16 cellular contexts compared by ENCODE assay signal in genomic region chr7:105131890-105132289, GRCh38.
A peak's percentile ranks its signal among the peaks of the same experiment; 100 is the strongest.
DNase-seq lines count a peak whose midpoint lies in the region; ATAC-seq and TF ChIP-seq lines count a peak whose summit lies in the region.
"Had no signal": no experiment of that assay in that cellular context is flagged by ENCODE, and none has a peak within 500 bp of the region (broad histone marks: within the 10 kb centered on the region; RNA-seq: fewer than 3 reads in every experiment).

No MANE protein-coding gene starts in this region.

- H3K27ac ChIP-seq in esophagus muscularis mucosa (replicated peaks in 1 of 4) (no peak overlapping the region), suprapubic skin (no peak overlapping the region)
- H3K27ac ChIP-seq: C4-2B, heart right ventricle, ovary, uterus had no signal

- intact Hi-C loops in esophagus muscularis mucosa (cut with DNase I) (no loop called here), left cardiac atrium (cut with DNase I) (no loop called here)

- peaks cover 7% of the 10 kb centered on the region for H3K36me3 Mint-ChIP-seq in T-helper 1 cell treated with Interleukin-12 subunit alpha and Interleukin-12 subunit beta and Interleukin-4 antibody, amounts not matched to agents 30 μg/mL and 1 μg/mL, for 36 hours (ENCODE audit: low read depth)
- H3K36me3 Mint-ChIP-seq in T-cell, result peaks cover 30% of the 10 kb centered on the region
- H3K36me3 Mint-ChIP-seq in progenitor cell of endocrine pancreas (ENCODE audit: insufficient read depth), result peaks cover 10% of the 10 kb centered on the region

- H3K9me3 ChIP-seq in esophagus muscularis mucosa (no peaks in the 10 kb centered on the region), suprapubic skin (no peaks in the 10 kb centered on the region)
- H3K9me3 ChIP-seq: heart right ventricle, ovary, SK-N-SH, uterus had no signal

- CTCF ChIA-PET in T-cell (lab: Charles Lee), result interaction anchor here in 1 of 2 donors (0.6 kb wide), 1 partner anchor 208 kb away, joined by 4 read pairs; no protein-coding TSS in a partner anchor

- DNase-seq in T-helper 1 cell, result no peak
- DNase-seq in T-cell, result no peak
- peak; percentile 21 for DNase-seq in esophagus muscularis mucosa (ENCODE audit: extremely low spot score)
- DNase-seq in progenitor cell of endocrine pancreas (ENCODE audit: low spot score, unreplicated experiment), result no peak
- no peak for DNase-seq in left cardiac atrium
- DNase-seq in suprapubic skin (ENCODE audit: low spot score in 2 of 2), result no peak
- DNase-seq: heart right ventricle, NCI-H1694, NCI-H510A treated with DMSO at 0.1 percent for 48 hours, ovary, PC-3, SK-N-SH, uterus had no signal

- POLR2A ChIA-PET in T-cell (lab: Charles Lee), result no interaction called here

- peaks cover 17% of the 10 kb centered on the region for H3K4me1 Mint-ChIP-seq in T-helper 1 cell treated with Interleukin-12 subunit alpha and Interleukin-12 subunit beta and Interleukin-4 antibody, amounts not matched to agents 30 μg/mL and 1 μg/mL, for 36 hours (ENCODE audit: low read depth)
- H3K4me1 Mint-ChIP-seq in T-cell (peaks cover 9 to 12% (median 10%) of the 10 kb centered on the region in 3 donors), progenitor cell of endocrine pancreas (ENCODE audit: low read depth) (peaks cover 4% of the 10 kb centered on the region)

- H3K9me3 Mint-ChIP-seq in T-helper 1 cell treated with Interleukin-12 subunit alpha and Interleukin-12 subunit beta and Interleukin-4 antibody, amounts not matched to agents 30 μg/mL and 1 μg/mL, for 36 hours, result no peaks in the 10 kb centered on the region
- H3K9me3 Mint-ChIP-seq in T-cell (no peaks in the 10 kb centered on the region), progenitor cell of endocrine pancreas (ENCODE audit: low read depth) (no peaks in the 10 kb centered on the region)

- H3K27me3 ChIP-seq in esophagus muscularis mucosa (no peaks in the 10 kb centered on the region), suprapubic skin (no peaks in the 10 kb centered on the region)
- H3K27me3 ChIP-seq: heart right ventricle, ovary, uterus had no signal

- ATAC-seq in T-cell (replicated peaks in 1 of 4), result no peak
- ATAC-seq in GM21360 (IDR thresholded peaks at IDR 0.05; ENCODE audit: unreplicated experiment), result no peak
- ATAC-seq in left cardiac atrium, result no peak
- ATAC-seq: heart right ventricle, PC-3 had no signal

- TF ChIP-seq EP300 in esophagus muscularis mucosa (IDR thresholded peaks at IDR 0.05), result no peak
- TF ChIP-seq EP300 in suprapubic skin (IDR thresholded peaks at IDR 0.05), result no peak

- no peak overlapping the region for H3K4me3 ChIP-seq in esophagus muscularis mucosa
- H3K4me3 ChIP-seq in suprapubic skin, result no peak overlapping the region
- H3K4me3 ChIP-seq: heart right ventricle, ovary, uterus had no signal

- no peaks in the 10 kb centered on the region for H3K27me3 Mint-ChIP-seq in T-helper 1 cell treated with Interleukin-12 subunit alpha and Interleukin-12 subunit beta and Interleukin-4 antibody, amounts not matched to agents 30 μg/mL and 1 μg/mL, for 36 hours (ENCODE audit: low read depth)
- H3K27me3 Mint-ChIP-seq in T-cell, result no peaks in the 10 kb centered on the region
- no peaks in the 10 kb centered on the region for H3K27me3 Mint-ChIP-seq in progenitor cell of endocrine pancreas

- H3K4me3 Mint-ChIP-seq in T-helper 1 cell treated with Interleukin-12 subunit alpha and Interleukin-12 subunit beta and Interleukin-4 antibody, amounts not matched to agents 30 μg/mL and 1 μg/mL, for 36 hours, result no peak overlapping the region
- H3K4me3 Mint-ChIP-seq in T-cell (no peak overlapping the region), progenitor cell of endocrine pancreas (ENCODE audit: low read depth) (no peak overlapping the region)

- TF ChIP-seq CTCF in esophagus muscularis mucosa (IDR thresholded peaks at IDR 0.05), result no peak
- no peak for TF ChIP-seq CTCF in progenitor cell of endocrine pancreas (IDR thresholded peaks at IDR 0.05; ENCODE audit: unreplicated experiment)
- no peak for TF ChIP-seq CTCF in suprapubic skin (IDR thresholded peaks at IDR 0.05)

- H3K4me1 ChIP-seq in esophagus muscularis mucosa (peaks cover 0 to 10% (median 4%) of the 10 kb centered on the region in 4 donors), suprapubic skin (no peaks in the 10 kb centered on the region)
- H3K4me1 ChIP-seq: uterus had no signal

- H3K36me3 ChIP-seq in esophagus muscularis mucosa (peaks cover 0 to 36% (median 21%) of the 10 kb centered on the region in 4 donors), suprapubic skin (peaks cover 41% of the 10 kb centered on the region)
- H3K36me3 ChIP-seq: ovary, uterus had no signal

- WGBS in esophagus muscularis mucosa, result 83% methylated on average over 7 of the region's 7 CpGs
- WGBS in suprapubic skin, result 84% methylated on average over 7 of the region's 7 CpGs

- TF ChIP-seq POLR2A in esophagus muscularis mucosa (IDR thresholded peaks at IDR 0.05; ENCODE audit: low read depth) (no peak), suprapubic skin (IDR thresholded peaks at IDR 0.05) (no peak)

- H3K27ac Mint-ChIP-seq in T-helper 1 cell treated with Interleukin-12 subunit alpha and Interleukin-12 subunit beta and Interleukin-4 antibody, amounts not matched to agents 30 μg/mL and 1 μg/mL, for 36 hours, result peak overlapping the region; percentile 10
- H3K27ac Mint-ChIP-seq in T-cell (peak overlapping the region; percentile 52 to 53), progenitor cell of endocrine pancreas (peak overlapping the region; percentile 39)
